2 cellular contexts compared by ENCODE assay signal in the genomic region with DNA sequence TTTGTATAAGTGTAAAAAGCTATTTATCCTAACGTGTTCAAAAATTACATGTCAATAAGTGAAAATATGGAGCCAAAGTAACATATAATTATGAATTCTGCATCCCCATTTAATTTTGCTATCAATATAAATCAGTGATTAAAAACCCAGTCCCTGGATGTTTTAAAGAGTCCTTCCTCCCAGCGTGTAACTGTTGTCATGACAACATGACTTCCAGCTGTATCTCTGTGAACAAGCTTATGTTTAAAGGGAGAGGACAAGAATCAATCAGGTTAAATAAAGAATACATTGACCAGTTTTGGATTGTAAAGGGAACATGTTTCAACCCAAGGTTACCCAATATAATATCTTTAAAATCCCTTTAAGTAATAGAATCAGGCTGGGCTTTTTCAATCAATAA.
TF ChIP-seq lines count a peak whose summit lies in the region.

No MANE protein-coding gene starts in this region.

TF ChIP-seq in K562, 482 proteins besides CTCF, POLR2A, EP300 and RAD21 (continued from another document):
- TF ChIP-seq, protein P1, sequence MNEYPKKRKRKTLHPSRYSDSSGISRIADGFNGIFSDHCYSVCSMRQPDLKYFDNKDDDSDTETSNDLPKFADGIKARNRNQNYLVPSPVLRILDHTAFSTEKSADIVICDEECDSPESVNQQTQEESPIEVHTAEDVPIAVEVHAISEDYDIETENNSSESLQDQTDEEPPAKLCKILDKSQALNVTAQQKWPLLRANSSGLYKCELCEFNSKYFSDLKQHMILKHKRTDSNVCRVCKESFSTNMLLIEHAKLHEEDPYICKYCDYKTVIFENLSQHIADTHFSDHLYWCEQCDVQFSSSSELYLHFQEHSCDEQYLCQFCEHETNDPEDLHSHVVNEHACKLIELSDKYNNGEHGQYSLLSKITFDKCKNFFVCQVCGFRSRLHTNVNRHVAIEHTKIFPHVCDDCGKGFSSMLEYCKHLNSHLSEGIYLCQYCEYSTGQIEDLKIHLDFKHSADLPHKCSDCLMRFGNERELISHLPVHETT (CRISPR knock-in tag; conservative IDR thresholded peaks at IDR 0.05 in 1 of 2, IDR thresholded peaks at IDR 0.05 in 1 of 2), result no peak
- no peak for TF ChIP-seq HNRNPL (IDR thresholded peaks at IDR 0.05; ENCODE audit: low read depth, low read length)
- peak; percentile 75 for TF ChIP-seq RFX1 (IDR thresholded peaks at IDR 0.05)
- TF ChIP-seq ZNF3 (CRISPR knock-in tag; IDR thresholded peaks at IDR 0.05), result no peak
- TF ChIP-seq POU5F1 (IDR thresholded peaks at IDR 0.05; ENCODE audit: borderline replicate concordance, low read depth, low read length, partially characterized antibody), result no peak

TF ChIP-seq in neural cell, 6 proteins besides CTCF, POLR2A, EP300 and RAD21 (continued from another document):
- TF ChIP-seq, protein P2, sequence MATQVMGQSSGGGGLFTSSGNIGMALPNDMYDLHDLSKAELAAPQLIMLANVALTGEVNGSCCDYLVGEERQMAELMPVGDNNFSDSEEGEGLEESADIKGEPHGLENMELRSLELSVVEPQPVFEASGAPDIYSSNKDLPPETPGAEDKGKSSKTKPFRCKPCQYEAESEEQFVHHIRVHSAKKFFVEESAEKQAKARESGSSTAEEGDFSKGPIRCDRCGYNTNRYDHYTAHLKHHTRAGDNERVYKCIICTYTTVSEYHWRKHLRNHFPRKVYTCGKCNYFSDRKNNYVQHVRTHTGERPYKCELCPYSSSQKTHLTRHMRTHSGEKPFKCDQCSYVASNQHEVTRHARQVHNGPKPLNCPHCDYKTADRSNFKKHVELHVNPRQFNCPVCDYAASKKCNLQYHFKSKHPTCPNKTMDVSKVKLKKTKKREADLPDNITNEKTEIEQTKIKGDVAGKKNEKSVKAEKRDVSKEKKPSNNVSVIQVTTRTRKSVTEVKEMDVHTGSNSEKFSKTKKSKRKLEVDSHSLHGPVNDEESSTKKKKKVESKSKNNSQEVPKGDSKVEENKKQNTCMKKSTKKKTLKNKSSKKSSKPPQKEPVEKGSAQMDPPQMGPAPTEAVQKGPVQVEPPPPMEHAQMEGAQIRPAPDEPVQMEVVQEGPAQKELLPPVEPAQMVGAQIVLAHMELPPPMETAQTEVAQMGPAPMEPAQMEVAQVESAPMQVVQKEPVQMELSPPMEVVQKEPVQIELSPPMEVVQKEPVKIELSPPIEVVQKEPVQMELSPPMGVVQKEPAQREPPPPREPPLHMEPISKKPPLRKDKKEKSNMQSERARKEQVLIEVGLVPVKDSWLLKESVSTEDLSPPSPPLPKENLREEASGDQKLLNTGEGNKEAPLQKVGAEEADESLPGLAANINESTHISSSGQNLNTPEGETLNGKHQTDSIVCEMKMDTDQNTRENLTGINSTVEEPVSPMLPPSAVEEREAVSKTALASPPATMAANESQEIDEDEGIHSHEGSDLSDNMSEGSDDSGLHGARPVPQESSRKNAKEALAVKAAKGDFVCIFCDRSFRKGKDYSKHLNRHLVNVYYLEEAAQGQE (IDR thresholded peaks at IDR 0.05; ENCODE audit: borderline replicate concordance), result no peak
TF ChIP-seq in neural cell: peak in this region for 0.
